ENCODE assay signal across 14 cellular contexts in the genomic region with DNA sequence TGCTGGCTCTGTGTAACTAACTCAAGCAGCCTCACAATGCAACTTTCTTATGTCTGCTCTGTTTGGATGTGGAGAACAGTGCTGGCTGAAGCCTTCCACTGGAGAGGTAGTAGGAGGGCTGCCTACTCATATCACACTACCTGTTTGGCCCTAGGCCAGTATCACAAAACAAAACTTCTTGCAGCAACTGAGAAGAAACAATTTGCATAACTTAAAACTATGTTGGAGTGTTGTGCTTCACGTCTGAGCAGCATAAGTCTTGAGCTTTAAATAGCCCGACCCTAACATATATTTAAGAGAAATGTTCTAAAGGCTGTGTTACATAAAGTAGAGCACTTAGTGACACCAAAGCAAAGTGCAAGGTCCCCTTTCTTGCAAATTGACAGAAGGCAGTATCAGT.
DNase-seq lines count a peak whose midpoint lies in the region; ATAC-seq and TF ChIP-seq lines count a peak whose summit lies in the region.
"Had no signal": no experiment of that assay in that cellular context is flagged by ENCODE, and none has a peak within 500 bp of the region (broad histone marks: within the 10 kb centered on the region; RNA-seq: fewer than 3 reads in every experiment).

No MANE protein-coding gene starts in this region.

- DNase-seq in T1000 (lab: John Stamatoyannopoulos, UW) (no peak), NK-92 (lab: John Stamatoyannopoulos, UW; ENCODE audit: unreplicated experiment) (no peak)
- no peak for DNase-seq in stimulated activated CD4-positive, alpha-beta T cell treated with anti-CD3 and anti-CD28 coated beads, Interleukin-12 subunit alpha, Interleukin-12 subunit beta, amount 100 ng/mL, for 4 hours
- no peak for DNase-seq in CD4-positive, alpha-beta memory T cell
- DNase-seq: foreskin keratinocyte, left lung, NCI-H1694 had no signal

- H3K9me3 Mint-ChIP-seq in CD4-positive, alpha-beta memory T cell = peaks cover 0 to 2% (median 0%) of the 10 kb centered on the region in 8 donors
- H3K9me3 Mint-ChIP-seq: activated naive CD4-positive, alpha-beta T cell treated with anti-CD3 and anti-CD28 coated beads, Interleukin-2, amount 50 U/mL, for 24 hours had no signal

- H3K4me3 ChIP-seq in CD4-positive, alpha-beta memory T cell (ENCODE audit: low read length in 2 of 2) = no peak overlapping the region
- H3K4me3 ChIP-seq: BLaER1, left lung had no signal

- ATAC-seq in GM18505 (IDR thresholded peaks at IDR 0.05; ENCODE audit: unreplicated experiment) = peak; percentile 83
- peak; percentile 74 for ATAC-seq in GM19438 (IDR thresholded peaks at IDR 0.05; ENCODE audit: low read depth, unreplicated experiment)
- ATAC-seq in HG02852 (IDR thresholded peaks at IDR 0.05; ENCODE audit: unreplicated experiment) = peak; percentile 73
- ATAC-seq in HG03520 (IDR thresholded peaks at IDR 0.05; ENCODE audit: unreplicated experiment) = peak; percentile 83
- ATAC-seq: foreskin keratinocyte, left lung had no signal

- H3K9me3 ChIP-seq in CD4-positive, alpha-beta memory T cell (ENCODE audit: control insufficient read depth in 1 of 2, low read length in 2 of 2) = no peaks in the 10 kb centered on the region
- H3K9me3 ChIP-seq: BLaER1, left lung had no signal

- no peak for TF ChIP-seq POLR2A in GM18505 (IDR thresholded peaks at IDR 0.05; ENCODE audit: borderline replicate concordance, extremely low read depth, insufficient read depth, insufficient read length)

- intact Hi-C loops in CD4-positive, alpha-beta memory T cell (cut with micrococcal nuclease) = loop anchor here (10.0 kb wide), 1 partner anchor 355 kb away; no protein-coding TSS in a partner anchor

- CTCF ChIA-PET in CD4-positive, alpha-beta memory T cell (lab: Charles Lee; ENCODE audit: partially characterized antibody) = no interaction called here

- H3K4me1 Mint-ChIP-seq in CD4-positive, alpha-beta memory T cell = peaks cover 0 to 14% (median 2%) of the 10 kb centered on the region in 4 donors

- POLR2A ChIA-PET in CD4-positive, alpha-beta memory T cell (lab: Charles Lee; ENCODE audit: partially characterized antibody) = no interaction called here

- no peak overlapping the region for H3K4me3 Mint-ChIP-seq in CD4-positive, alpha-beta memory T cell
- H3K4me3 Mint-ChIP-seq: activated naive CD4-positive, alpha-beta T cell treated with anti-CD3 and anti-CD28 coated beads, Interleukin-2, amount 50 U/mL, for 24 hours; neural crest cell had no signal

- H3K36me3 ChIP-seq in CD4-positive, alpha-beta memory T cell (ENCODE audit: insufficient read depth, low read length) = no peaks in the 10 kb centered on the region
- H3K36me3 ChIP-seq: BLaER1, left lung had no signal

- H3K27me3 Mint-ChIP-seq in CD4-positive, alpha-beta memory T cell = peaks cover 0 to 2% of the 10 kb centered on the region in 2 donors

- H3K27me3 ChIP-seq in CD4-positive, alpha-beta memory T cell (ENCODE audit: insufficient read depth, low read length) = no peaks in the 10 kb centered on the region
- H3K27me3 ChIP-seq: BLaER1, foreskin keratinocyte, left lung had no signal

- H3K36me3 Mint-ChIP-seq in CD4-positive, alpha-beta memory T cell = no peaks in the 10 kb centered on the region
- H3K36me3 Mint-ChIP-seq: activated naive CD4-positive, alpha-beta T cell treated with anti-CD3 and anti-CD28 coated beads, Interleukin-2, amount 50 U/mL, for 24 hours had no signal

- no peak overlapping the region for H3K27ac ChIP-seq in CD4-positive, alpha-beta memory T cell (ENCODE audit: low read depth, low read length)
- H3K27ac ChIP-seq: BLaER1, foreskin keratinocyte, left lung had no signal

- H3K4me1 ChIP-seq in CD4-positive, alpha-beta memory T cell (ENCODE audit: insufficient read depth, low read length) = no peaks in the 10 kb centered on the region
- H3K4me1 ChIP-seq: BLaER1 had no signal

- no peak overlapping the region for H3K27ac Mint-ChIP-seq in CD4-positive, alpha-beta memory T cell
- H3K27ac Mint-ChIP-seq: activated naive CD4-positive, alpha-beta T cell treated with anti-CD3 and anti-CD28 coated beads, Interleukin-2, amount 50 U/mL, for 24 hours had no signal
